23 cellular contexts compared by ENCODE assay signal in the genomic region with DNA sequence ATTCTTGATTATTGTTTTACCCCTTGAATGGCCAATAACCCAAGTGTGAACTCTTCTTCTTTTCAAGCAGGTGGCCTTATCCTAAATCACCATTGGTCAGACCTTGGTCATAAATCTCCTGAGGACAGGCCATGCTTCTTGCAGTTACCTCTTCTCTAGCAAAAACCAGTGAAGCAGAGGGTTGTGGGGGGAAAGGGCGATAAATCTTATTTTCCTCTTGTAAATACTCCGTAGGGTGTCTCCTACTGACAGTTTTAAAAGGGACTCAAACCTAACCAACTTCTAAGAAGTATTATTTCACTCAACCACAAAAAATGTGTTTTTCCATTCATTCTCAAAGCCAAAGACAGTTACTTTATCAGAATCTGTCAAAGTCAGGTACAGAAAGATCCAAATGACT.
A peak's percentile ranks its signal among the peaks of the same experiment; 100 is the strongest.
DNase-seq lines count a peak whose midpoint lies in the region; ATAC-seq, FAIRE-seq and TF ChIP-seq lines count a peak whose summit lies in the region.
"Had no signal": no experiment of that assay in that cellular context is flagged by ENCODE, and none has a peak within 500 bp of the region (broad histone marks: within the 10 kb centered on the region; RNA-seq: fewer than 3 reads in every experiment).

No MANE protein-coding gene starts in this region.

- no peaks in the 10 kb centered on the region for H3K9me1 ChIP-seq in K562 (ENCODE audit: control insufficient read depth, insufficient read depth, low read length)

- no peaks in the 10 kb centered on the region for H4K20me1 ChIP-seq in K562 (replicated peaks; ENCODE audit: control insufficient read depth, insufficient read depth, low read length)
- H4K20me1 ChIP-seq: BLaER1 treated with 17β-estradiol and CSF1 and Interleukin-3, amounts not matched to agents 10 nM and 100 nM had no signal

- TF ChIP-seq CTCF in K562 (IDR thresholded peaks at IDR 0.05 in 2 of 3, conservative IDR thresholded peaks at IDR 0.05 in 1 of 3; ENCODE audit: insufficient read depth in 2 of 3, low read depth in 1 of 3, low read length in 3 of 3) (no peak), nephron progenitor cell (IDR thresholded peaks at IDR 0.05) (no peak)

- peaks cover 21% of the 10 kb centered on the region for H3K27me3 Mint-ChIP-seq in nephron progenitor cell (ENCODE audit: low read depth, poor library complexity)

- CTCF ChIA-PET in HEK293T (lab: Yijun Ruan, JAX): no interaction called here
- CTCF ChIA-PET in K562 (lab: Yijun Ruan, JAX; ENCODE audit: low intra/inter-chr PET ratio): no interaction called here

- H3K36me3 ChIP-seq in K562 (ENCODE audit: control insufficient read depth, insufficient read depth, low read length): no peaks in the 10 kb centered on the region
- H3K36me3 ChIP-seq: BLaER1 treated with 17β-estradiol and CSF1 and Interleukin-3, amounts not matched to agents 10 nM and 100 nM had no signal

- H2AFZ ChIP-seq in K562 (ENCODE audit: low read depth, low read length): no peak overlapping the region

- H3K27ac ChIP-seq in K562 (ENCODE audit: extremely low read depth, low read depth, low read length): no peak overlapping the region
- H3K27ac ChIP-seq: 22Rv1; BLaER1 treated with 17β-estradiol and CSF1 and Interleukin-3, amounts not matched to agents 10 nM and 100 nM; C4-2B had no signal

- H3K27me3 ChIP-seq in K562 (ENCODE audit: control insufficient read depth in 2 of 2, insufficient read depth in 2 of 2, low read length in 2 of 2): no peaks in the 10 kb centered on the region
- H3K27me3 ChIP-seq: BLaER1 treated with 17β-estradiol and CSF1 and Interleukin-3, amounts not matched to agents 10 nM and 100 nM had no signal

- BruUV-seq in K562 (replicated peaks; lab: Mats Ljungman, UMichigan): no TSS peak

- TF ChIP-seq POLR2A in K562 (conservative IDR thresholded peaks at IDR 0.05): no peak

- H3K4me2 ChIP-seq in K562 (ENCODE audit: insufficient read depth, low read length): no peak overlapping the region
- H3K4me2 ChIP-seq: BLaER1 treated with 17β-estradiol and CSF1 and Interleukin-3, amounts not matched to agents 10 nM and 100 nM had no signal

- intact Hi-C loops in K562 (cut with micrococcal nuclease): no loop called here

- H3K4me1 ChIP-seq in K562 (replicated peaks in 1 of 2; ENCODE audit: control insufficient read depth in 2 of 2, insufficient read depth in 2 of 2, low read length in 2 of 2): no peaks in the 10 kb centered on the region
- H3K4me1 ChIP-seq: Caco-2 had no signal

- POLR2A ChIA-PET in HEK293T (lab: Yijun Ruan, JAX): interaction anchor here (0.6 kb wide), 1 partner anchor 142 kb away, joined by 3 read pairs; no protein-coding TSS in a partner anchor
- POLR2A ChIA-PET in K562 (lab: Yijun Ruan, JAX): no interaction called here

- peak; percentile 23 for DNase-seq in A172 (ENCODE audit: low spot score)
- DNase-seq in HEK293T (ENCODE audit: extremely low spot score): no peak
- DNase-seq in K562 (ENCODE audit: extremely low read depth in 1 of 4, low spot score in 3 of 4): no peak
- DNase-seq in nephron progenitor cell: peak; percentile 21
- no peak for DNase-seq in SK-N-DZ (ENCODE audit: low spot score)
- DNase-seq in NCI-H82 (lab: John Stamatoyannopoulos, UW): no peak
- DNase-seq in germinal center (ENCODE audit: low spot score): no peak
- DNase-seq: ACHN; Caco-2; Calu3; CD4-positive, alpha-beta T cell; CD8-positive, alpha-beta T cell; DMS79 treated with DMSO at 0.1 percent for 48 hours; GF-D8 had no signal

- H3K4me1 Mint-ChIP-seq in nephron progenitor cell: peaks cover 31% of the 10 kb centered on the region

- in situ Hi-C loops in K562 (cut with MboI): no loop called here

- no peak for TF ChIP-seq EP300 in K562 (IDR thresholded peaks at IDR 0.05; ENCODE audit: low read length)

- FAIRE-seq in K562 (lab: Jason Lieb, UNC): no peak
- FAIRE-seq: A204.1, D721Med, G401.6, GM12891, GM19239 had no signal

- H3K36me3 Mint-ChIP-seq in nephron progenitor cell (ENCODE audit: low read depth): no peaks in the 10 kb centered on the region
- H3K36me3 Mint-ChIP-seq: CD8-positive, alpha-beta T cell had no signal

- H3K27ac Mint-ChIP-seq in nephron progenitor cell: no peak overlapping the region
- H3K27ac Mint-ChIP-seq: B cell; CD4-positive, alpha-beta T cell; CD8-positive, alpha-beta T cell had no signal

- H3K79me2 ChIP-seq in K562 (ENCODE audit: control insufficient read depth, insufficient read depth, low read length): no peaks in the 10 kb centered on the region

- TF ChIP-seq RAD21 in K562 (CRISPR knock-in tag; conservative IDR thresholded peaks at IDR 0.05 in 1 of 2, IDR thresholded peaks at IDR 0.05 in 1 of 2): no peak

- ATAC-seq in K562: no peak
- ATAC-seq: CD8-positive, alpha-beta T cell had no signal

- no peaks in the 10 kb centered on the region for H3K9me3 ChIP-seq in K562 (replicated peaks; ENCODE audit: control insufficient read depth, insufficient read depth, low read depth, low read length)
- H3K9me3 ChIP-seq: BLaER1 treated with 17β-estradiol and CSF1 and Interleukin-3, amounts not matched to agents 10 nM and 100 nM; Caco-2 had no signal

- 0% methylated on average over 2 of the region's 2 CpGs for WGBS in K562 (ENCODE audit: insufficient coverage, low coverage, missing lambda C conversion rate)

- H3K9ac ChIP-seq in K562 (ENCODE audit: insufficient read depth in 1 of 2, low read depth in 2 of 2, low read length in 2 of 2): no peak overlapping the region
- H3K9ac ChIP-seq: BLaER1 treated with 17β-estradiol and CSF1 and Interleukin-3, amounts not matched to agents 10 nM and 100 nM had no signal

- H3K4me3 Mint-ChIP-seq in nephron progenitor cell: no peak overlapping the region
- H3K4me3 Mint-ChIP-seq: B cell; CD4-positive, alpha-beta T cell; CD8-positive, alpha-beta T cell had no signal

- peaks cover 9% of the 10 kb centered on the region for H3K9me3 Mint-ChIP-seq in nephron progenitor cell
- H3K9me3 Mint-ChIP-seq: CD4-positive, alpha-beta T cell; CD8-positive, alpha-beta T cell had no signal

- no peak overlapping the region for H3K4me3 ChIP-seq in K562
- H3K4me3 ChIP-seq: BLaER1 treated with 17β-estradiol and CSF1 and Interleukin-3, amounts not matched to agents 10 nM and 100 nM had no signal

TF ChIP-seq in HEK293T, 16 proteins besides CTCF, POLR2A, EP300 and RAD21:
- TF ChIP-seq ARNT (IDR thresholded peaks at IDR 0.05) (no peak), BHLHE40 (IDR thresholded peaks at IDR 0.05; ENCODE audit: borderline replicate concordance) (no peak), L3MBTL2 (conservative IDR thresholded peaks at IDR 0.05) (peak; percentile 23; the same call in 1 of the 2 replicates), ELF4 (IDR thresholded peaks at IDR 0.05) (no peak), CTBP1 (IDR thresholded peaks at IDR 0.05; ENCODE audit: borderline replicate concordance) (0 out of 2 replicates have a peak, but pooled peaks have one; percentile 60), FOXA1 (IDR thresholded peaks at IDR 0.05) (no peak)
- TF ChIP-seq, protein P1, sequence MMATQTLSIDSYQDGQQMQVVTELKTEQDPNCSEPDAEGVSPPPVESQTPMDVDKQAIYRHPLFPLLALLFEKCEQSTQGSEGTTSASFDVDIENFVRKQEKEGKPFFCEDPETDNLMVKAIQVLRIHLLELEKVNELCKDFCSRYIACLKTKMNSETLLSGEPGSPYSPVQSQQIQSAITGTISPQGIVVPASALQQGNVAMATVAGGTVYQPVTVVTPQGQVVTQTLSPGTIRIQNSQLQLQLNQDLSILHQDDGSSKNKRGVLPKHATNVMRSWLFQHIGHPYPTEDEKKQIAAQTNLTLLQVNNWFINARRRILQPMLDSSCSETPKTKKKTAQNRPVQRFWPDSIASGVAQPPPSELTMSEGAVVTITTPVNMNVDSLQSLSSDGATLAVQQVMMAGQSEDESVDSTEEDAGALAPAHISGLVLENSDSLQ (IDR thresholded peaks at IDR 0.05): peak; percentile 96

TF ChIP-seq in K562, 482 proteins besides CTCF, POLR2A, EP300 and RAD21:
- no peak for TF ChIP-seq FOXP1 (CRISPR knock-in tag; IDR thresholded peaks at IDR 0.05)
- TF ChIP-seq, protein P2, sequence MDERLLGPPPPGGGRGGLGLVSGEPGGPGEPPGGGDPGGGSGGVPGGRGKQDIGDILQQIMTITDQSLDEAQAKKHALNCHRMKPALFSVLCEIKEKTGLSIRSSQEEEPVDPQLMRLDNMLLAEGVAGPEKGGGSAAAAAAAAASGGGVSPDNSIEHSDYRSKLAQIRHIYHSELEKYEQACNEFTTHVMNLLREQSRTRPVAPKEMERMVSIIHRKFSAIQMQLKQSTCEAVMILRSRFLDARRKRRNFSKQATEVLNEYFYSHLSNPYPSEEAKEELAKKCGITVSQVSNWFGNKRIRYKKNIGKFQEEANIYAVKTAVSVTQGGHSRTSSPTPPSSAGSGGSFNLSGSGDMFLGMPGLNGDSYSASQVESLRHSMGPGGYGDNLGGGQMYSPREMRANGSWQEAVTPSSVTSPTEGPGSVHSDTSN (CRISPR knock-in tag; IDR thresholded peaks at IDR 0.05; ENCODE audit: low read depth): no peak
- TF ChIP-seq, protein P2 (tag; conservative IDR thresholded peaks at IDR 0.05; ENCODE audit: low read depth): peak; percentile 51
- TF ChIP-seq SAFB2 (IDR thresholded peaks at IDR 0.05; ENCODE audit: borderline replicate concordance, low read depth, low read length, severe bottlenecking): no peak
- TF ChIP-seq ZNF507 (tag; conservative IDR thresholded peaks at IDR 0.05): no peak
- TF ChIP-seq MED1 (CRISPR knock-in tag; IDR thresholded peaks at IDR 0.05; ENCODE audit: borderline replicate concordance): no peak
- TF ChIP-seq KAT2B (IDR thresholded peaks at IDR 0.05; ENCODE audit: low read depth, low read length): no peak
- TF ChIP-seq, protein P1 (IDR thresholded peaks at IDR 0.05): peak; percentile 37; the same call in 1 of the 2 replicates

Comparison
In these comparisons a context has a peak if more than half of its experiments do, and no peak if none do; other contexts are left out.
1. DNase-seq: peak in A172 (single experiment) and nephron progenitor cell (single experiment); none in HEK293T (single experiment), K562 (0 of 4), SK-N-DZ (single experiment), NCI-H82 (single experiment) and germinal center (single experiment).